Comparison of ENCODE assay signal across 29 cellular contexts in the genomic region with DNA sequence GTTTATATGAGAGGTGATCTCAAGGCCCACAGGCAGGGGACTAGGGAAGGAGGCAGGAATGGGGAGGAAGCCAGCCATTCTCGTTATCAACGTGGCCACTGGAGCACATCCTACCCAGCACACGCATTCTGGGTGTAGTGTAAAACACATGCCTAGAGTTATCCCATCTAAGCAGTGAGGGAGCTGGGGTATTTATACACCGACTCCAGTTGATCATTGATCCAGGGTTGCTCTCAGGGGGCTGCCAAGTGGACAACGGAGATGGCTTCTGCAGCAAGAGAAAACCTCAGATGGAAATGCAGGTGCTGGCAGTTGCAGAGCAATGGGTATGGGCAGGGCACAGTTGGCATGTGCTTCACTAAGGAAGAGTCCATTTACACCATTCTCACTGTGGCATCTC.
"Had no signal": no experiment of that assay in that cellular context is flagged by ENCODE, and none has a peak within 500 bp of the region (broad histone marks: within the 10 kb centered on the region; RNA-seq: fewer than 3 reads in every experiment).

No MANE protein-coding gene starts in this region.

- H3K9me3 ChIP-seq: heart left ventricle, left lung, lower lobe of right lung, neutrophil, right atrium auricular region, right lobe of liver, stomach, testis, thyroid gland, transverse colon, upper lobe of left lung had no signal

- H3K36me3 ChIP-seq: heart left ventricle, left lung, lower lobe of right lung, neural progenitor cell, neutrophil, right atrium auricular region, right lobe of liver, stomach, thyroid gland, transverse colon, upper lobe of left lung had no signal

- DNase-seq: heart left ventricle; hypothalamus; immature natural killer cell; left colon; left lung; lower lobe of right lung; mammary epithelial cell; mesenchymal stem cell; naive B cell; natural killer cell; nephron progenitor cell; occipital lobe; right lobe of liver; stimulated activated CD4-positive, alpha-beta T cell treated with anti-CD3 and anti-CD28 coated beads, Interleukin-1b, Interleukin-23, amount 100 ng/mL, for 48 hours; stimulated activated CD4-positive, alpha-beta T cell treated with anti-CD3 and anti-CD28 coated beads, Interleukin-2, amount 100 ng/mL, for 48 hours; stimulated activated CD4-positive, alpha-beta T cell treated with anti-CD3 and anti-CD28 coated beads, Interleukin-4, amount 100 ng/mL, for 4 hours; stimulated activated CD8-positive, alpha-beta memory T cell treated with anti-CD3 and anti-CD28 coated beads, Interleukin-4, amount 100 ng/mL, for 48 hours; stimulated activated naive B cell treated with anti-CD40 and anti-IgM and Interleukin-4, amounts not matched to agents 10 μg/mL and 1 μg/mL and 100 μg/mL, for 72 hours; stimulated activated naive CD8-positive, alpha-beta T cell treated with anti-CD3 and anti-CD28 coated beads, Interleukin-15, Interleukin-2, amounts not matched to agents 100 U/mL and 50 U/mL, for 24 hours; stomach; testis; thyroid gland; transverse colon; upper lobe of left lung had no signal

- H3K27ac ChIP-seq: heart left ventricle, left lung, lower lobe of right lung, neural progenitor cell, neutrophil, parathyroid adenoma, right atrium auricular region, right lobe of liver, stomach, testis, thyroid gland, transverse colon, upper lobe of left lung had no signal

- H3K27me3 ChIP-seq: heart left ventricle, left lung, neural progenitor cell, right atrium auricular region, right lobe of liver, stomach, testis, thyroid gland, transverse colon, upper lobe of left lung had no signal

- H3K4me1 ChIP-seq: lower lobe of right lung, neural progenitor cell, parathyroid adenoma, right lobe of liver, testis, thyroid gland had no signal

- H3K4me3 ChIP-seq: heart left ventricle, left lung, lower lobe of right lung, neural progenitor cell, right atrium auricular region, right lobe of liver, smooth muscle cell, stomach, testis, thyroid gland, transverse colon, upper lobe of left lung had no signal

- ATAC-seq: heart left ventricle; left colon; left lung; natural killer cell; right lobe of liver; stimulated activated naive B cell treated with anti-CD40 and anti-IgM and Interleukin-4, amounts not matched to agents 10 μg/mL and 1 μg/mL and 100 μg/mL, for 72 hours; stimulated activated naive CD8-positive, alpha-beta T cell treated with anti-CD3 and anti-CD28 coated beads, Interleukin-15, Interleukin-2, amounts not matched to agents 100 U/mL and 50 U/mL, for 24 hours had no signal
